ENCODE assay signal across 16 cellular contexts in genomic region chr9:15136646-15137045, GRCh38.
DNase-seq lines count a peak whose midpoint lies in the region; ATAC-seq and TF ChIP-seq lines count a peak whose summit lies in the region.
"Had no signal": no experiment of that assay in that cellular context is flagged by ENCODE, and none has a peak within 500 bp of the region (broad histone marks: within the 10 kb centered on the region; RNA-seq: fewer than 3 reads in every experiment).

No MANE protein-coding gene starts in this region.

- no peaks in the 10 kb centered on the region for H3K9me2 ChIP-seq in Karpas-422 (replicated peaks; ENCODE audit: insufficient read depth, low read length)

- no peaks in the 10 kb centered on the region for H3K36me3 Mint-ChIP-seq in activated CD4-positive, alpha-beta T cell treated with anti-CD3 and anti-CD28 coated beads for 36 hours (ENCODE audit: low read depth)
- peaks cover 7% of the 10 kb centered on the region; the same call in 1 of the 2 replicates for H3K36me3 Mint-ChIP-seq in WTC11
- H3K36me3 Mint-ChIP-seq: activated naive CD8-positive, alpha-beta T cell treated with anti-CD3 and anti-CD28 coated beads, Interleukin-2, amount 10 ng/mL, durations not matched to agents 7 days and 5 days had no signal

- H3K56ac ChIP-seq in mesendoderm (ENCODE audit: low read length): no peak overlapping the region

- DNase-seq in activated CD4-positive, alpha-beta T cell treated with anti-CD3 and anti-CD28 coated beads for 36 hours: peak; percentile 28
- DNase-seq in activated CD4-positive, alpha-beta T cell treated with anti-CD3 and anti-CD28 coated beads, Interleukin-2, amount 50 U/mL, for 1 hour: no peak
- DNase-seq in Karpas-422 (peak; percentile 68), WTC11 (ENCODE audit: low spot score) (peak; percentile 29), mesendoderm (peak; percentile 87), NCI-H2107 (lab: John Stamatoyannopoulos, UW) (no peak)
- DNase-seq in stimulated activated naive CD4-positive, alpha-beta T cell treated with Interleukin-2 at 50 U/mL for 16 hours (lab: John Stamatoyannopoulos, UW): no peak
- DNase-seq: activated CD8-positive, alpha-beta memory T cell treated with anti-CD3 and anti-CD28 coated beads, Interleukin-2, amount 50 U/mL, for 4 hours; activated naive CD8-positive, alpha-beta T cell treated with anti-CD3 and anti-CD28 coated beads, Interleukin-2, amount 10 ng/mL, durations not matched to agents 7 days and 5 days; CD4-positive, alpha-beta T cell; cerebellar nuclear complex; heart left ventricle; NCI-H146; NCI-H774; SHP77 treated with DMSO at 0.1 percent for 48 hours had no signal

- no peak overlapping the region for H3K4me3 ChIP-seq in Karpas-422 (ENCODE audit: low read length)
- H3K4me3 ChIP-seq in mesendoderm (ENCODE audit: low read length): no peak overlapping the region
- H3K4me3 ChIP-seq: heart left ventricle had no signal

- H2AFZ ChIP-seq in Karpas-422 (ENCODE audit: low read length): peak overlapping the region; percentile 86

- H3K9me3 ChIP-seq in Karpas-422 (ENCODE audit: low read length): no peaks in the 10 kb centered on the region
- H3K9me3 ChIP-seq: heart left ventricle had no signal

- no peaks in the 10 kb centered on the region for H3K79me1 ChIP-seq in mesendoderm (ENCODE audit: low read length)

- H3K18ac ChIP-seq in mesendoderm (ENCODE audit: low read length): no peak overlapping the region

- H3K4me3 Mint-ChIP-seq in activated CD4-positive, alpha-beta T cell treated with anti-CD3 and anti-CD28 coated beads for 36 hours: no peak overlapping the region
- H3K4me3 Mint-ChIP-seq in WTC11: 0 out of 2 replicates have a peak overlapping the region, but pooled peaks have one; percentile 10
- H3K4me3 Mint-ChIP-seq: activated naive CD8-positive, alpha-beta T cell treated with anti-CD3 and anti-CD28 coated beads, Interleukin-2, amount 10 ng/mL, durations not matched to agents 7 days and 5 days; CD4-positive, alpha-beta T cell had no signal

- H3K27me3 ChIP-seq in Karpas-422 (ENCODE audit: low read length): no peaks in the 10 kb centered on the region; the same call in 1 of the 2 replicates
- no peaks in the 10 kb centered on the region for H3K27me3 ChIP-seq in mesendoderm (ENCODE audit: insufficient read depth, low read length, poor library complexity)
- H3K27me3 ChIP-seq: heart left ventricle had no signal

- no peak overlapping the region for H4K5ac ChIP-seq in mesendoderm (ENCODE audit: low read length)

- intact Hi-C loops in activated CD4-positive, alpha-beta T cell treated with anti-CD3 and anti-CD28 coated beads for 36 hours (cut with DNase I, micrococcal nuclease): loop anchor here in 1 of 2 experiments (5.0 to 10.0 kb wide), 5 partner anchors 82 to 1712 kb away; no protein-coding TSS in a partner anchor

- TF ChIP-seq CTCF in WTC11 (IDR thresholded peaks at IDR 0.05): no peak

- no peak overlapping the region for H2BK15ac ChIP-seq in mesendoderm (replicated peaks; ENCODE audit: low read depth)

- H2AK5ac ChIP-seq in mesendoderm (ENCODE audit: low read length): no peak overlapping the region

- H3K9ac ChIP-seq in Karpas-422 (ENCODE audit: low read length) (no peak overlapping the region), mesendoderm (ENCODE audit: low read length) (no peak overlapping the region)

- no peaks in the 10 kb centered on the region for H3K27me3 Mint-ChIP-seq in activated CD4-positive, alpha-beta T cell treated with anti-CD3 and anti-CD28 coated beads for 36 hours
- no peaks in the 10 kb centered on the region for H3K27me3 Mint-ChIP-seq in WTC11 (ENCODE audit: low read depth)
- H3K27me3 Mint-ChIP-seq: CD4-positive, alpha-beta T cell had no signal

- no peak overlapping the region for H2BK120ac ChIP-seq in mesendoderm (ENCODE audit: low read depth, low read length)

- no peak overlapping the region for H3K23ac ChIP-seq in mesendoderm (ENCODE audit: low read length)

- H4K8ac ChIP-seq in mesendoderm (ENCODE audit: low read depth, low read length): no peak overlapping the region

- no peak overlapping the region for H3K27ac Mint-ChIP-seq in activated CD4-positive, alpha-beta T cell treated with anti-CD3 and anti-CD28 coated beads for 36 hours
- H3K27ac Mint-ChIP-seq in WTC11: peak overlapping the region; percentile 98
- H3K27ac Mint-ChIP-seq: activated naive CD8-positive, alpha-beta T cell treated with anti-CD3 and anti-CD28 coated beads, Interleukin-2, amount 10 ng/mL, durations not matched to agents 7 days and 5 days; CD4-positive, alpha-beta T cell had no signal

- CTCF ChIA-PET in activated CD4-positive, alpha-beta T cell treated with anti-CD3 and anti-CD28 coated beads for 36 hours (lab: Charles Lee): interaction anchor here (0.9 to 6.4 kb wide), 4 partner anchors 14 to 34 kb away, joined by 3 to 100 read pairs (median 6); no protein-coding TSS in a partner anchor
- CTCF ChIA-PET in WTC11 (lab: Charles Lee): interaction anchor here (0.6 to 2.6 kb wide), 5 partner anchors 17 to 290 kb away, joined by 4 to 43 read pairs (median 12); no protein-coding TSS in a partner anchor

- no CpG with 5 or more reads among the region's 5 CpGs for WGBS in mesendoderm (ENCODE audit: extremely low coverage, insufficient coverage, low lambda C conversion rate)

- ATAC-seq in activated CD4-positive, alpha-beta T cell treated with anti-CD3 and anti-CD28 coated beads for 36 hours: peak; percentile 63
- ATAC-seq in WTC11 (peak; percentile 23), HG02759 (IDR thresholded peaks at IDR 0.05; ENCODE audit: unreplicated experiment) (no peak)
- ATAC-seq: heart left ventricle had no signal

- H3K4me2 ChIP-seq in Karpas-422 (ENCODE audit: low read depth, low read length, poor library complexity, severe bottlenecking) (no peak overlapping the region), mesendoderm (ENCODE audit: low read length) (no peak overlapping the region)

- peak overlapping the region; percentile 48 for H3K4ac ChIP-seq in mesendoderm (ENCODE audit: low read depth, low read length)

- no peaks in the 10 kb centered on the region for H4K20me1 ChIP-seq in Karpas-422 (ENCODE audit: insufficient read depth, low read depth, low read length)

- POLR2A ChIA-PET in activated CD4-positive, alpha-beta T cell treated with anti-CD3 and anti-CD28 coated beads for 36 hours (lab: Charles Lee): no interaction called here
- POLR2A ChIA-PET in WTC11 (lab: Charles Lee): no interaction called here

- peaks cover 7% of the 10 kb centered on the region for H3K4me1 Mint-ChIP-seq in activated CD4-positive, alpha-beta T cell treated with anti-CD3 and anti-CD28 coated beads for 36 hours
- peaks cover 50% of the 10 kb centered on the region for H3K4me1 Mint-ChIP-seq in WTC11

- H3K27ac ChIP-seq in Karpas-422 (ENCODE audit: low read length): no peak overlapping the region
- no peak overlapping the region for H3K27ac ChIP-seq in mesendoderm (ENCODE audit: low read depth, low read length)
- H3K27ac ChIP-seq: heart left ventricle had no signal

- peaks cover 12% of the 10 kb centered on the region for H3K4me1 ChIP-seq in Karpas-422 (ENCODE audit: low read length)
- H3K4me1 ChIP-seq in mesendoderm (ENCODE audit: control insufficient read depth, low read depth, low read length): no peaks in the 10 kb centered on the region

- H2BK5ac ChIP-seq in mesendoderm (ENCODE audit: low read length): peak overlapping the region; percentile 92

- H3K36me3 ChIP-seq in Karpas-422 (ENCODE audit: insufficient read depth, low read length) (no peaks in the 10 kb centered on the region), mesendoderm (ENCODE audit: control insufficient read depth, insufficient read depth, low read length) (no peaks in the 10 kb centered on the region)
- H3K36me3 ChIP-seq: heart left ventricle had no signal

- H3K79me2 ChIP-seq in Karpas-422 (ENCODE audit: low read length): no peaks in the 10 kb centered on the region
- no peaks in the 10 kb centered on the region for H3K79me2 ChIP-seq in mesendoderm (ENCODE audit: control insufficient read depth, insufficient read depth, low read length)

- no peaks in the 10 kb centered on the region for H3K9me3 Mint-ChIP-seq in activated CD4-positive, alpha-beta T cell treated with anti-CD3 and anti-CD28 coated beads for 36 hours (ENCODE audit: low read depth)
- peaks cover 13% of the 10 kb centered on the region; the same call in 1 of the 2 replicates for H3K9me3 Mint-ChIP-seq in WTC11
- H3K9me3 Mint-ChIP-seq: activated naive CD8-positive, alpha-beta T cell treated with anti-CD3 and anti-CD28 coated beads, Interleukin-2, amount 10 ng/mL, durations not matched to agents 7 days and 5 days; CD4-positive, alpha-beta T cell had no signal

TF ChIP-seq in WTC11, 78 proteins besides CTCF, POLR2A, EP300 and RAD21 (continues in another document):
- TF ChIP-seq FOXK1 (CRISPR knock-in tag; IDR thresholded peaks at IDR 0.05) (0 out of 2 replicates have a peak, but pooled peaks have one; percentile 28), IRF1 (CRISPR knock-in tag; IDR thresholded peaks at IDR 0.05) (no peak), USF2 (CRISPR knock-in tag; IDR thresholded peaks at IDR 0.05) (peak; percentile 79), USF1 (CRISPR knock-in tag; IDR thresholded peaks at IDR 0.05) (peak; percentile 50; the same call in 1 of the 2 replicates)

Comparison
In these comparisons a context has a peak if more than half of its experiments do, and no peak if none do; other contexts are left out.
1. DNase-seq: peak in activated CD4-positive, alpha-beta T cell treated with anti-CD3 and anti-CD28 coated beads for 36 hours (single experiment), Karpas-422 (single experiment), WTC11 (single experiment) and mesendoderm (single experiment); none in activated CD4-positive, alpha-beta T cell treated with anti-CD3 and anti-CD28 coated beads, Interleukin-2, amount 50 U/mL, for 1 hour (single experiment), NCI-H2107 (single experiment) and stimulated activated naive CD4-positive, alpha-beta T cell treated with Interleukin-2 at 50 U/mL for 16 hours (single experiment).